Comparison of ENCODE assay signal across 28 cellular contexts in the genomic region with DNA sequence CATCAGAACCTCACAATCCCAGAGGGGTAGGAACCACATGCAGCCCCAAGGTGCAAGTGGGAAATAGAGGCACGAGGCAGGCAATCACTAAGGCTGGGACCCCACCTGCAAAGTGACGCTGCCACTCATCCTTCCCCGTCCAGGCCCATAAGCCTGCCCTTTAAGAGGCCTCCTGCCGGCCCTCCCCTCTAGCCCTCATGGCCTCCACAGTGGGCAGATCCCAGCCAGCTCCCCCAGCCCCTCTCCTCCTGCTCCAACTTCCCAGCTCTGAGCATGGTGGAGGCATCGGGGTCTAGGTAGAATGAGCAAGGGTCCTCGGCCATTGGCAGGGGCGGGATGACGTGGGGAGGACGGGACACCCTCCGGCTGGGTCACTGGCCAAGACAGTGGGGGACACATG. TPM values are rescaled to one million over a fixed set of nuclear protein-coding genes. Genes with fewer than 3 reads are reported as not detected.
"Had no signal": no experiment of that assay in that cellular context is flagged by ENCODE, and none has a peak within 500 bp of the region (broad histone marks: within the 10 kb centered on the region; RNA-seq: fewer than 3 reads in every experiment).

No MANE protein-coding gene starts in this region.

- H3K4me3 Mint-ChIP-seq: activated CD4-positive, alpha-beta memory T cell treated with anti-CD3 and anti-CD28 coated beads, Interleukin-2, amount 10 ng/mL, durations not matched to agents 7 days and 5 days; activated CD4-positive, alpha-beta T cell treated with anti-CD3 and anti-CD28 coated beads, Interleukin-2, amount 10 ng/mL, durations not matched to agents 7 days and 5 days; activated naive CD4-positive, alpha-beta T cell treated with anti-CD3 and anti-CD28 coated beads for 36 hours; activated naive CD4-positive, alpha-beta T cell treated with anti-CD3 and anti-CD28 coated beads, Interleukin-2, amount 50 U/mL, for 24 hours; activated naive CD8-positive, alpha-beta T cell treated with anti-CD3 and anti-CD28 coated beads for 36 hours; activated naive CD8-positive, alpha-beta T cell treated with anti-CD3 and anti-CD28 coated beads, Interleukin-2, amount 50 U/mL, for 24 hours; activated T-cell treated with anti-CD3 and anti-CD28 coated beads, Interleukin-2, amount 50 U/mL, for 4 hours; activated T-helper 1 cell treated with anti-CD3 and anti-CD28 coated beads, Interleukin-12 subunit alpha, Interleukin-12 subunit beta, Interleukin-2, Interleukin-4 antibody, amounts not matched to agents 30 ng/mL and 10 ng/mL and 1 ng/mL, durations not matched to agents 14 hours and 24 hours and 36 hours; T-helper 17 cell; T-helper 2 cell treated with Interferon-gamma antibody and Interleukin-4, amounts not matched to agents 5 μg/mL and 100 μg/mL, for 36 hours had no signal

- H3K27me3 ChIP-seq: adrenal gland, body of pancreas, colonic mucosa, esophagus squamous epithelium, gastroesophageal sphincter had no signal

- H3K27ac ChIP-seq: adrenal gland, body of pancreas, colonic mucosa, epithelial cell of prostate, esophagus squamous epithelium, gastroesophageal sphincter had no signal

- H3K4me1 ChIP-seq: colonic mucosa had no signal

- H3K27ac Mint-ChIP-seq: activated CD4-positive, alpha-beta memory T cell treated with anti-CD3 and anti-CD28 coated beads, Interleukin-2, amount 10 ng/mL, durations not matched to agents 7 days and 5 days; activated CD4-positive, alpha-beta T cell treated with anti-CD3 and anti-CD28 coated beads, Interleukin-2, amount 10 ng/mL, durations not matched to agents 7 days and 5 days; activated naive CD4-positive, alpha-beta T cell treated with anti-CD3 and anti-CD28 coated beads for 36 hours; activated naive CD4-positive, alpha-beta T cell treated with anti-CD3 and anti-CD28 coated beads, Interleukin-2, amount 50 U/mL, for 24 hours; activated naive CD8-positive, alpha-beta T cell treated with anti-CD3 and anti-CD28 coated beads for 36 hours; activated naive CD8-positive, alpha-beta T cell treated with anti-CD3 and anti-CD28 coated beads, Interleukin-2, amount 50 U/mL, for 24 hours; activated T-helper 1 cell treated with anti-CD3 and anti-CD28 coated beads, Interleukin-12 subunit alpha, Interleukin-12 subunit beta, Interleukin-2, Interleukin-4 antibody, amounts not matched to agents 30 ng/mL and 10 ng/mL and 1 ng/mL, durations not matched to agents 14 hours and 24 hours and 36 hours; activated T-helper 2 cell treated with anti-CD3 and anti-CD28 coated beads, Interferon-gamma antibody, Interleukin-2, Interleukin-4, amounts not matched to agents 10 μg/mL and 5 μg/mL and 100 μg/mL, durations not matched to agents 14 hours and 24 hours and 36 hours; T-helper 17 cell; T-helper 2 cell treated with Interferon-gamma antibody and Interleukin-4, amounts not matched to agents 5 μg/mL and 100 μg/mL, for 36 hours had no signal

- H3K9me3 ChIP-seq: colonic mucosa had no signal

- H3K36me3 ChIP-seq: adrenal gland, colonic mucosa had no signal

- H3K27me3 Mint-ChIP-seq: activated CD4-positive, alpha-beta memory T cell treated with anti-CD3 and anti-CD28 coated beads, Interleukin-2, amount 10 ng/mL, durations not matched to agents 7 days and 5 days; activated CD4-positive, alpha-beta T cell treated with anti-CD3 and anti-CD28 coated beads, Interleukin-2, amount 10 ng/mL, durations not matched to agents 7 days and 5 days; activated naive CD4-positive, alpha-beta T cell treated with anti-CD3 and anti-CD28 coated beads, Interleukin-2, amount 50 U/mL, for 24 hours; activated naive CD8-positive, alpha-beta T cell treated with anti-CD3 and anti-CD28 coated beads for 36 hours; activated naive CD8-positive, alpha-beta T cell treated with anti-CD3 and anti-CD28 coated beads, Interleukin-2, amount 50 U/mL, for 24 hours; T-helper 17 cell had no signal

- H3K4me3 ChIP-seq: adrenal gland, body of pancreas, colonic mucosa, esophagus squamous epithelium, gastroesophageal sphincter had no signal

- ATAC-seq: activated naive CD8-positive, alpha-beta T cell treated with anti-CD3 and anti-CD28 coated beads, Interleukin-2, amount 50 U/mL, for 24 hours; activated T-cell treated with anti-CD3 and anti-CD28 coated beads, Interleukin-2, amount 50 U/mL, for 4 hours; body of pancreas; gastroesophageal sphincter; T-helper 17 cell had no signal

- DNase-seq: activated CD4-positive, alpha-beta memory T cell treated with anti-CD3 and anti-CD28 coated beads, Interleukin-2, amount 10 ng/mL, durations not matched to agents 7 days and 5 days; activated CD4-positive, alpha-beta T cell treated with anti-CD3 and anti-CD28 coated beads for 1 hour; activated CD4-positive, alpha-beta T cell treated with anti-CD3 and anti-CD28 coated beads for 4 hours; activated CD4-positive, alpha-beta T cell treated with anti-CD3 and anti-CD28 coated beads, Interleukin-2, amount 10 ng/mL, durations not matched to agents 7 days and 5 days; activated CD4-positive, alpha-beta T cell treated with anti-CD3 and anti-CD28 coated beads, Interleukin-2, amount 50 U/mL, for 4 hours; activated effector memory CD4-positive, alpha-beta T cell treated with anti-CD3 and anti-CD28 coated beads, Interleukin-2, amount 50 U/mL, for 16 hours; activated naive CD4-positive, alpha-beta T cell treated with anti-CD3 and anti-CD28 coated beads for 36 hours; activated naive CD8-positive, alpha-beta T cell treated with anti-CD3 and anti-CD28 coated beads for 36 hours; activated naive CD8-positive, alpha-beta T cell treated with anti-CD3 and anti-CD28 coated beads, Interleukin-2, amount 50 U/mL, for 24 hours; activated T-cell treated with anti-CD3 and anti-CD28 coated beads, Interleukin-2, amount 50 U/mL, for 4 hours; adrenal gland; amygdala; aorta; body of pancreas; caudate nucleus; cerebellar nuclear complex; colonic mucosa; effector CD8-positive, alpha-beta T cell; esophagus squamous epithelium; foreskin melanocyte; T-helper 1 cell; T-helper 17 cell had no signal

RNA-seq across cellular contexts. Expression of gene ZNF135, which starts 36.2 kb away (rescaled TPM):
- total RNA-seq: activated CD4-positive, alpha-beta memory T cell treated with anti-CD3 and anti-CD28 coated beads, Interleukin-2, amount 10 ng/mL, durations not matched to agents 7 days and 5 days; activated T-helper 2 cell treated with anti-CD3 and anti-CD28 coated beads, Interferon-gamma antibody, Interleukin-2, Interleukin-4, amounts not matched to agents 10 μg/mL and 5 μg/mL and 100 μg/mL, durations not matched to agents 14 hours and 24 hours and 36 hours had no signal
